Comparison of ENCODE assay signal across 1 cellular context in genomic region chr12:124543591-124544310, GRCh38.
TF ChIP-seq lines count a peak whose summit lies in the region.

No MANE protein-coding gene starts in this region.

TF ChIP-seq in K562, 482 proteins besides CTCF, POLR2A, EP300 and RAD21:
- TF ChIP-seq RBM34 (IDR thresholded peaks at IDR 0.05; ENCODE audit: borderline replicate concordance, insufficient read depth, low read length): no peak
- TF ChIP-seq POLR2G (IDR thresholded peaks at IDR 0.05; ENCODE audit: low read depth, low read length): peak; percentile 26; the same call in 1 of the 2 replicates
- 0 out of 2 replicates have a peak, but pooled peaks have one; percentile 18 for TF ChIP-seq ZBTB7A (IDR thresholded peaks at IDR 0.05; ENCODE audit: borderline replicate concordance, control insufficient read depth, low read depth, low read length)
- no peak for TF ChIP-seq ATF2 (CRISPR knock-in tag; IDR thresholded peaks at IDR 0.05)
- no peak for TF ChIP-seq ETV1 (tag; conservative IDR thresholded peaks at IDR 0.05; ENCODE audit: low read depth)
- TF ChIP-seq NFIC (IDR thresholded peaks at IDR 0.05): peak; percentile 53; the same call in 1 of the 2 replicates
- TF ChIP-seq ZNF444 (CRISPR knock-in tag; IDR thresholded peaks at IDR 0.05): no peak
- no peak for TF ChIP-seq ZBTB11 (CRISPR knock-in tag; IDR thresholded peaks at IDR 0.05)
- no peak for TF ChIP-seq NONO (IDR thresholded peaks at IDR 0.05; ENCODE audit: low read depth in 2 of 2, low read length in 1 of 2)
- no peak for TF ChIP-seq BRD9 (IDR thresholded peaks at IDR 0.05; ENCODE audit: low read depth, partially characterized antibody)
- no peak for TF ChIP-seq ZSCAN29 (IDR thresholded peaks at IDR 0.05)
- TF ChIP-seq ELF4 (CRISPR knock-in tag; IDR thresholded peaks at IDR 0.05): no peak
- TF ChIP-seq SRSF1 (IDR thresholded peaks at IDR 0.05; ENCODE audit: low read depth, low read length): no peak
- no peak for TF ChIP-seq NFRKB (IDR thresholded peaks at IDR 0.05; ENCODE audit: low read depth)
- no peak for TF ChIP-seq HDAC1 (IDR thresholded peaks at IDR 0.05)
- TF ChIP-seq HMGN3 (IDR thresholded peaks at IDR 0.05; ENCODE audit: borderline replicate concordance, extremely low read depth, insufficient read length, low read depth, low read length): no peak
- no peak for TF ChIP-seq CUX1 (CRISPR knock-in tag; IDR thresholded peaks at IDR 0.05)
- no peak for TF ChIP-seq CREB3 (tag; conservative IDR thresholded peaks at IDR 0.05; ENCODE audit: low read depth)
- no peak for TF ChIP-seq SMARCA4 (IDR thresholded peaks at IDR 0.05)
- TF ChIP-seq ZBTB33 (CRISPR knock-in tag; IDR thresholded peaks at IDR 0.05): peak; percentile 76; the same call in 1 of the 2 replicates
- TF ChIP-seq ELF2 (CRISPR knock-in tag; IDR thresholded peaks at IDR 0.05): no peak
